In genomic region chr17:36972905-36973304, GRCh38 we compare ENCODE assay signal across 22 cellular contexts. TPM values are rescaled to one million over a fixed set of nuclear protein-coding genes. Genes with fewer than 3 reads are reported as not detected.
"Had no signal": no experiment of that assay in that cellular context is flagged by ENCODE, and none has a peak within 500 bp of the region (broad histone marks: within the 10 kb centered on the region; RNA-seq: fewer than 3 reads in every experiment).

No MANE protein-coding gene starts in this region.

- H3K9me3 Mint-ChIP-seq: activated CD4-positive, alpha-beta memory T cell treated with anti-CD3 and anti-CD28 coated beads for 36 hours; activated CD4-positive, alpha-beta T cell treated with anti-CD3 and anti-CD28 coated beads, Interleukin-2, amount 10 ng/mL, durations not matched to agents 7 days and 5 days; activated naive CD8-positive, alpha-beta T cell treated with anti-CD3 and anti-CD28 coated beads, Interleukin-2, amount 10 ng/mL, durations not matched to agents 7 days and 5 days had no signal

- ATAC-seq: K562, PC-3, T-helper 17 cell had no signal

- H3K4me3 ChIP-seq: adrenal gland, K562, SJSA1 had no signal

- H3K27ac Mint-ChIP-seq: activated CD4-positive, alpha-beta memory T cell treated with anti-CD3 and anti-CD28 coated beads for 36 hours; activated CD4-positive, alpha-beta T cell treated with anti-CD3 and anti-CD28 coated beads, Interleukin-2, amount 10 ng/mL, durations not matched to agents 7 days and 5 days; activated naive CD8-positive, alpha-beta T cell treated with anti-CD3 and anti-CD28 coated beads, Interleukin-2, amount 10 ng/mL, durations not matched to agents 7 days and 5 days; T-helper 17 cell had no signal

- DNase-seq: activated CD4-positive, alpha-beta memory T cell treated with anti-CD3 and anti-CD28 coated beads for 36 hours; activated CD4-positive, alpha-beta T cell treated with anti-CD3 and anti-CD28 coated beads, Interleukin-2, amount 10 ng/mL, durations not matched to agents 7 days and 5 days; activated CD4-positive, CD25-positive, alpha-beta regulatory T cell; activated CD8-positive, alpha-beta memory T cell treated with anti-CD3 and anti-CD28 coated beads for 24 hours; activated naive CD4-positive, alpha-beta T cell treated with anti-CD3 and anti-CD28 coated beads, Interleukin-2, amount 50 U/mL, for 16 hours; activated naive CD8-positive, alpha-beta T cell treated with anti-CD3 and anti-CD28 coated beads, Interleukin-2, amount 10 ng/mL, durations not matched to agents 7 days and 5 days; activated T-cell treated with anti-CD3 and anti-CD28 coated beads, Interleukin-2, amount 50 U/mL, for 48 hours; adrenal gland; anterior cingulate cortex; central memory CD4-positive, alpha-beta T cell; Karpas-422; NCI-H1930; NCI-H2171 treated with DMSO at 0.1 percent for 48 hours; NCI-H226; NCI-H510A; PC-3; SHP77; T-helper 17 cell; T-helper 9 cell had no signal

- H3K4me3 Mint-ChIP-seq: activated CD4-positive, alpha-beta memory T cell treated with anti-CD3 and anti-CD28 coated beads for 36 hours; activated CD4-positive, alpha-beta T cell treated with anti-CD3 and anti-CD28 coated beads, Interleukin-2, amount 10 ng/mL, durations not matched to agents 7 days and 5 days; activated naive CD8-positive, alpha-beta T cell treated with anti-CD3 and anti-CD28 coated beads, Interleukin-2, amount 10 ng/mL, durations not matched to agents 7 days and 5 days; T-helper 17 cell had no signal

- H3K27ac ChIP-seq: adrenal gland, SJSA1 had no signal

- H3K36me3 ChIP-seq: adrenal gland had no signal

- H3K9me3 ChIP-seq: adrenal gland, SJSA1 had no signal

- H3K27me3 Mint-ChIP-seq: activated CD4-positive, alpha-beta memory T cell treated with anti-CD3 and anti-CD28 coated beads for 36 hours; activated CD4-positive, alpha-beta T cell treated with anti-CD3 and anti-CD28 coated beads, Interleukin-2, amount 10 ng/mL, durations not matched to agents 7 days and 5 days; activated naive CD8-positive, alpha-beta T cell treated with anti-CD3 and anti-CD28 coated beads, Interleukin-2, amount 10 ng/mL, durations not matched to agents 7 days and 5 days; T-helper 17 cell had no signal

RNA-seq across cellular contexts. Expression of gene LHX1, which starts 35.6 kb away (rescaled TPM):
- total RNA-seq: activated CD4-positive, alpha-beta T cell treated with anti-CD3 and anti-CD28 coated beads, Interleukin-2, amount 10 ng/mL, durations not matched to agents 7 days and 5 days; activated naive CD8-positive, alpha-beta T cell treated with anti-CD3 and anti-CD28 coated beads, Interleukin-2, amount 10 ng/mL, durations not matched to agents 7 days and 5 days; adrenal gland; bronchial epithelial cell; PC-3; SJSA1; T-helper 17 cell had no signal
